In the genomic region with DNA sequence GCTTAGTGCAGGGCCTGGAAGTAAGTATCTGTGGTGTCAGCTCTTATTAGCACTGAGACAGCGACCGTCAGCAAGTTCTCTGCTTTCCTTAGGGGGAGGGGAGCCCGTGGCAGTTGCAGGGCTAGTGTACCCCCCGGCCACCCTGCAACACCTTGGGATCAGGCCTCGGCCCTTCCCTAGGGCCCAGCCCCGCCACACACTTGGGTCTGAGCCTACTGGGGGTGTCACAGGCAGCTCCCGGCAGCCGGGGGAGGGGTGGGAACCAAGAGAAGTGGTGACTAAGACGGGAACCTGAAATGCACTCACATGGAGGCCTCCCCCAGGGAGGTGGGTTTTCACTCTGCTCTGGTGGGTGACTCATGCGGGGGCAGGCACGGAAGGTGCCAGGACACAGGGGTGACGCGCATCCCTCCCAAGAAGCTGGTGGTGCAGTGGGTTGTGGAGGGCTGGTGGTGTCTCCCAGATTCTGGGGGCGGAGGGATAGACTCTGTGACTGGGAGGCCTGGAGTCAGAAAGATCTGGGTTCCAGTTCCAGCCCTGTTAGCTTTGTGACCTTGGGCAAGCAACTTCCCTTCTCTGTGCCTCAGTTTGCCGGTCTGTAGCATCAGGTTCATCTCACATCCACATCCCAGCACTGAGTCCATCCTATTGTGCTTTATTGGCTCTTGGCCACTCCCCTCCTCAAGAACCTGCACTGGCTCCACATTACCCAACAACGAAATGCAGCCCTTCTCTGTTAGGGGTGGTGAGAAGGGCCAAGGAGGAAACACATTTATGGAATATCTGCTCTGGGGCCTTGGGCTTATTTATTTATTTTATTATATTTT, we compare ENCODE assay signal across 10 cellular contexts. TPM values are rescaled to one million over a fixed set of nuclear protein-coding genes. Genes with fewer than 3 reads are reported as not detected.
A peak's percentile ranks its signal among the peaks of the same experiment; 100 is the strongest.
DNase-seq lines count a peak whose midpoint lies in the region; ATAC-seq, FAIRE-seq and TF ChIP-seq lines count a peak whose summit lies in the region.
"Had no signal": no experiment of that assay in that cellular context is flagged by ENCODE, and none has a peak within 500 bp of the region (broad histone marks: within the 10 kb centered on the region; RNA-seq: fewer than 3 reads in every experiment).

No MANE protein-coding gene starts in this region.

- no peaks in the 10 kb centered on the region for H3K27me3 Mint-ChIP-seq in astrocyte (ENCODE audit: low read depth, unreplicated experiment)
- H3K27me3 Mint-ChIP-seq in naive thymus-derived CD8-positive, alpha-beta T cell: no peaks in the 10 kb centered on the region

- H3K9me3 Mint-ChIP-seq in astrocyte (ENCODE audit: unreplicated experiment): no peaks in the 10 kb centered on the region
- H3K9me3 Mint-ChIP-seq in naive thymus-derived CD8-positive, alpha-beta T cell: no peaks in the 10 kb centered on the region
- H3K9me3 Mint-ChIP-seq: dendritic cell treated with granulocyte-macrophage colony-stimulating factor and Interleukin-4, amounts not matched to agents 40 ng/mL and 50 ng/mL, for 4 days had no signal

- H3K4me1 ChIP-seq in astrocyte (ENCODE audit: insufficient read depth, low read length): peaks cover 15% of the 10 kb centered on the region

- no peaks in the 10 kb centered on the region for H3K27me3 ChIP-seq in astrocyte (ENCODE audit: insufficient read depth, low read length)

- peak overlapping the region; percentile 39 for H3K4me3 ChIP-seq in astrocyte (ENCODE audit: insufficient read depth, low read depth, low read length)

- FAIRE-seq in astrocyte (lab: Jason Lieb, UNC): no peak
- FAIRE-seq: A204.1 had no signal

- H3K27ac ChIP-seq in astrocyte (ENCODE audit: low read depth, low read length): peak overlapping the region; percentile 85

- H3K79me2 ChIP-seq in astrocyte (ENCODE audit: insufficient read depth, low read length): no peaks in the 10 kb centered on the region

- H3K27ac Mint-ChIP-seq in astrocyte (ENCODE audit: unreplicated experiment): peak overlapping the region; percentile 75
- peak overlapping the region; percentile 45 to 95 (median 79) for H3K27ac Mint-ChIP-seq in naive thymus-derived CD8-positive, alpha-beta T cell
- H3K27ac Mint-ChIP-seq: dendritic cell treated with granulocyte-macrophage colony-stimulating factor and Interleukin-4, amounts not matched to agents 40 ng/mL and 50 ng/mL, for 4 days had no signal

- H3K9ac ChIP-seq in astrocyte (ENCODE audit: low read length): peak overlapping the region; percentile 77

- peak overlapping the region; percentile 70 for H2AFZ ChIP-seq in astrocyte (ENCODE audit: low read depth, low read length)

- TF ChIP-seq CTCF in astrocyte (IDR thresholded peaks at IDR 0.05; ENCODE audit: insufficient read depth, low read depth, low read length): no peak

- H4K20me1 ChIP-seq in astrocyte (ENCODE audit: insufficient read depth, low read length): no peaks in the 10 kb centered on the region

- POLR2A ChIA-PET in naive thymus-derived CD8-positive, alpha-beta T cell (lab: Charles Lee): interaction anchor here (0.8 to 3.4 kb wide), 9 partner anchors 8 to 56 kb away, joined by 3 to 13 read pairs (median 6); partner anchors contain the start of genes LAT and SPNS1

- H3K36me3 Mint-ChIP-seq in astrocyte (ENCODE audit: low read depth, unreplicated experiment): no peaks in the 10 kb centered on the region
- H3K36me3 Mint-ChIP-seq in naive thymus-derived CD8-positive, alpha-beta T cell: no peaks in the 10 kb centered on the region

- peaks cover 6% of the 10 kb centered on the region for H3K4me1 Mint-ChIP-seq in astrocyte (ENCODE audit: low read depth, unreplicated experiment)
- peaks cover 21 to 44% (median 38%) of the 10 kb centered on the region in 4 donors for H3K4me1 Mint-ChIP-seq in naive thymus-derived CD8-positive, alpha-beta T cell

- peak; percentile 79 to 90 for ATAC-seq in naive thymus-derived CD8-positive, alpha-beta T cell
- no peak for ATAC-seq in HG03039 (IDR thresholded peaks at IDR 0.05; ENCODE audit: unreplicated experiment)
- ATAC-seq in HG02588 (IDR thresholded peaks at IDR 0.05; ENCODE audit: unreplicated experiment): no peak

- no peak overlapping the region for H3K4me3 Mint-ChIP-seq in astrocyte (ENCODE audit: unreplicated experiment)
- peak overlapping the region in 7 of 10 donors; percentile 6 to 47 (median 34) for H3K4me3 Mint-ChIP-seq in naive thymus-derived CD8-positive, alpha-beta T cell
- H3K4me3 Mint-ChIP-seq: dendritic cell treated with granulocyte-macrophage colony-stimulating factor and Interleukin-4, amounts not matched to agents 40 ng/mL and 50 ng/mL, for 4 days had no signal

- no peaks in the 10 kb centered on the region for H3K9me3 ChIP-seq in astrocyte (ENCODE audit: insufficient read depth, low read depth, low read length)

- H3K4me2 ChIP-seq in astrocyte (ENCODE audit: low read length): peak overlapping the region; percentile 80

- no peaks in the 10 kb centered on the region for H3K36me3 ChIP-seq in astrocyte (ENCODE audit: insufficient read depth, low read length)

- DNase-seq in NCI-H82 (lab: John Stamatoyannopoulos, UW) (peak; percentile 52), NCI-H82 treated with DMSO at 0.1 percent for 48 hours (lab: John Stamatoyannopoulos, UW; ENCODE audit: unreplicated experiment) (no peak), T1000 (lab: John Stamatoyannopoulos, UW) (peak; percentile 83), astrocyte (ENCODE audit: low read depth) (peak; percentile 96), stromal cell of bone marrow (ENCODE audit: low read depth) (peak; percentile 93)
- DNase-seq in naive thymus-derived CD8-positive, alpha-beta T cell: peak; percentile 22 to 80 (median 36)

RNA-seq across cellular contexts. Expression of gene LAT, which starts 44.5 kb away (rescaled TPM):
- total RNA-seq in astrocyte: 2.6 and 3.3 TPM in 2 replicates
- total RNA-seq in naive thymus-derived CD8-positive, alpha-beta T cell: 100 to 1,000 TPM; 352 to 353 TPM
- 100 to 1,000 TPM; 255 to 308 (median 288) TPM for polyA plus RNA-seq in naive thymus-derived CD8-positive, alpha-beta T cell

RNA-seq across cellular contexts. Expression of gene SPNS1, which starts 54.8 kb away (rescaled TPM):
- total RNA-seq in astrocyte: 57.8 and 65.8 TPM in 2 replicates
- total RNA-seq in naive thymus-derived CD8-positive, alpha-beta T cell: 10 to 100 TPM; 38.1 to 45.0 TPM
- polyA plus RNA-seq in naive thymus-derived CD8-positive, alpha-beta T cell: 10 to 100 TPM; 12.7 to 29.7 (median 24.9) TPM

Comparison
In these comparisons a context has a peak if more than half of its experiments do, and no peak if none do; other contexts are left out.
1. ATAC-seq: peak in naive thymus-derived CD8-positive, alpha-beta T cell (2 of 2); none in HG03039 (single experiment) and HG02588 (single experiment).
2. RNA of gene LAT, which starts 44.5 kb away (total RNA-seq): 352 to 353 TPM in naive thymus-derived CD8-positive, alpha-beta T cell; 2.6 to 3.3 TPM in astrocyte; every median in the first group is over 10 times any median in the second.